9 cellular contexts compared by ENCODE assay signal in the genomic region with DNA sequence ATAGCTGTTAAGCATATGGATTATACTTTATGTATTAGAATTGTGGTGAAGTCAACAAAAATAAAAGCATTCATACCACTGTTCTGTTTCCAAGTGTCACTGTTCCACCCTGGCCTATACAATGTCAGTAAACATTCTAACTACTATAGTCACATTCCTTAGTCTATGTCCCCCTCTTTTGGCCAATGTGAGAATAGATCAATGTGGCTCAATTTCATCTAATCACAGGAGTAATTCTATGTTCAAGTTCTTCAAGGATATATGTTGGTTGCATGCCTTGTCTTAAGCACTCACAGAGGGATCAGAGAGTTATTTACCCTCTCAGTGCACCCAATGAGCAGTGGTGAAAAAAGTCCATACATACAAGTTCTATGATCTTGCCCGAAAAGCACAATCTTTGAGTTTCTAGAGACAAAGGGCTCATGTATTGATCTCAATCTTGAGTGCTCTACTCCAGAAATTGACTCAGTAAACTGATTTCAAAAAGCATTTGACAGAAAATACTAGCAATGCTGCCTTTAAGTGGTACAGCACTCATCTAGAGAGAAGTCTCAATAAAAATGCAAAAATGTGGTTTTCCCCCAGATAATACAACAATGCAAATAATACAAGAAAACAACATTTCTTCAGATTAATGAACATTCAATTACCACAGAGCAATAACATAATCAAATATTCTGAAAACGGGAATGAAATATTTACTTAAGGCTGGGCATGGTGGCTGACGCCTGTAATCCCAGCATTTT. TPM values are rescaled to one million over a fixed set of nuclear protein-coding genes. Genes with fewer than 3 reads are reported as not detected.
A peak's percentile ranks its signal among the peaks of the same experiment; 100 is the strongest.
DNase-seq lines count a peak whose midpoint lies in the region; ATAC-seq, FAIRE-seq and TF ChIP-seq lines count a peak whose summit lies in the region.
"Had no signal": no experiment of that assay in that cellular context is flagged by ENCODE, and none has a peak within 500 bp of the region (broad histone marks: within the 10 kb centered on the region; RNA-seq: fewer than 3 reads in every experiment).

No MANE protein-coding gene starts in this region.

- H3K9me3 ChIP-seq in esophagus muscularis mucosa (no peaks in the 10 kb centered on the region), pancreas (no peaks in the 10 kb centered on the region)

- no peak overlapping the region for H3K27ac ChIP-seq in esophagus muscularis mucosa (replicated peaks in 1 of 4)
- H3K27ac ChIP-seq in pancreas: no peak overlapping the region

- no peak overlapping the region for H3K4me3 ChIP-seq in esophagus muscularis mucosa
- H3K4me3 ChIP-seq in pancreas: no peak overlapping the region

- WGBS in esophagus muscularis mucosa: 74% methylated on average over 3 of the region's 3 CpGs
- 60 to 61% methylated on average over 3 of the region's 3 CpGs for WGBS in pancreas, 2 donors

- H3K4me1 ChIP-seq in esophagus muscularis mucosa (peaks cover 0 to 12% (median 5%) of the 10 kb centered on the region in 4 donors), pancreas (no peaks in the 10 kb centered on the region)

- peak; percentile 36 to 50 (median 48) for TF ChIP-seq CTCF in esophagus muscularis mucosa (IDR thresholded peaks at IDR 0.05)
- TF ChIP-seq CTCF in pancreas (IDR thresholded peaks at IDR 0.05): peak in 3 of 4 donors; percentile 16 to 26 (median 20)

- DNase-seq in DMS153 treated with DMSO at 0.1 percent for 48 hours (lab: John Stamatoyannopoulos, UW; ENCODE audit: unreplicated experiment) (peak; percentile 11), GM19239 (ENCODE audit: insufficient read length, low spot score) (peak; percentile 2), RPMI7951 (ENCODE audit: low read depth) (peak; percentile 39), esophagus muscularis mucosa (ENCODE audit: extremely low spot score) (no peak), pancreas (no peak), anterior cingulate cortex (lab: John Stamatoyannopoulos, UW) (no peak), amygdala (lab: John Stamatoyannopoulos, UW) (no peak)

- ATAC-seq in HG03354 (IDR thresholded peaks at IDR 0.05; ENCODE audit: poor library complexity, severe bottlenecking, unreplicated experiment) (peak; percentile 83), pancreas (peak; percentile 68 to 91 (median 86))

- FAIRE-seq in GM19239 (lab: Jason Lieb, UNC): peak; percentile 26
- no peak for FAIRE-seq in pancreas (lab: Jason Lieb, UNC)

- TF ChIP-seq EP300 in esophagus muscularis mucosa (IDR thresholded peaks at IDR 0.05): no peak

- intact Hi-C loops in esophagus muscularis mucosa (cut with DNase I) (loop anchor here (5.0 kb wide), 1 partner anchor 516 kb away; no protein-coding TSS in a partner anchor), pancreas (cut with DNase I) (no loop called here)

- H3K36me3 ChIP-seq in esophagus muscularis mucosa (peaks cover 0 to 12% (median 0%) of the 10 kb centered on the region in 4 donors), pancreas (no peaks in the 10 kb centered on the region)

- no peaks in the 10 kb centered on the region for H3K27me3 ChIP-seq in esophagus muscularis mucosa
- no peaks in the 10 kb centered on the region for H3K27me3 ChIP-seq in pancreas

- no peak for TF ChIP-seq POLR2A in esophagus muscularis mucosa (IDR thresholded peaks at IDR 0.05; ENCODE audit: low read depth)

RNA-seq across cellular contexts. Expression of gene SMLR1, which starts 16.5 kb away (rescaled TPM):
- total RNA-seq in RPMI7951 (2014; rRNA removed; shearing (Covaris generic)): not detected in 2 replicates
- total RNA-seq in esophagus muscularis mucosa: not detected
- total RNA-seq in pancreas: under 1 TPM in 4 of 6 donors, not detected in 2; 0.08 to 0.15 (median 0.12) TPM
- under 1 TPM in 1 of 2 donors, not detected in 1; 0.05 TPM for polyA plus RNA-seq in pancreas
- total RNA-seq: activated naive CD4-positive, alpha-beta T cell treated with anti-CD3 and anti-CD28 coated beads, Interleukin-2, amount 50 U/mL, for 72 hours had no signal

Comparison
In these comparisons a context has a peak if more than half of its experiments do, and no peak if none do; other contexts are left out.
1. DNase-seq: peak in DMS153 treated with DMSO at 0.1 percent for 48 hours (single experiment), GM19239 (single experiment) and RPMI7951 (single experiment); none in esophagus muscularis mucosa (single experiment), pancreas (0 of 6), anterior cingulate cortex (0 of 58) and amygdala (0 of 56).